16 cellular contexts compared by ENCODE assay signal in the genomic region with DNA sequence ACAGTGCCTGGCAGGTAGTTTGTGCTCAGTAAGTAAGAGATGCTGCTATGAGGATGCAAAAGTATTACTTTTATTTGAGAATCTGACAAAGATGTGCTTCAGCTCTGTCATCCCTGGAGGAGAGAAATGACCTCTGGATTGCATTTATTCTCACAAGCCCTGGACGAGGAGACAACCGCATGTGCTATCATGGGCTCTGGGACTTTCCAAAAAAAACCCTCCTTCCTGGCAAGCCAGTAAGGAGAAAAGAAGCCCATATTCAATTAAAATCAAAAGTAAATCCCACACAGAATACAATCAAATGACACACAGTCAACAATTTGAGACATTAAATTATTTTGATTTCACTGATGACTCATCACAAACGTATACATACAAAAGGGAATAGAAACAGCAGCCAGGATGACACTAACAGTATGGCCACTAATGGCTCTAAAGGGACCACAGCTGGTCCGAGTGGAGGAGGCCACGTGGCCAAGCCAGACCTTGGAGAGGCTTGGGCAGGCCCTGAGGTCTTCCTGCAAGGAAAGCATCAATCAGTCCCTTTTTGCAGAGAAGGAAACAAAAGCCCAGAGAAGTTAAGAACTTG. TPM values are rescaled to one million over a fixed set of nuclear protein-coding genes. Genes with fewer than 3 reads are reported as not detected.
A peak's percentile ranks its signal among the peaks of the same experiment; 100 is the strongest.
DNase-seq lines count a peak whose midpoint lies in the region; ATAC-seq and TF ChIP-seq lines count a peak whose summit lies in the region.
"Had no signal": no experiment of that assay in that cellular context is flagged by ENCODE, and none has a peak within 500 bp of the region (broad histone marks: within the 10 kb centered on the region; RNA-seq: fewer than 3 reads in every experiment).

No MANE protein-coding gene starts in this region.

- H3K4me1 ChIP-seq in right cardiac atrium (ENCODE audit: control insufficient read depth, insufficient read depth, low read length) (no peaks in the 10 kb centered on the region), skeletal muscle tissue (ENCODE audit: control insufficient read depth in 3 of 3, insufficient read depth in 3 of 3, low read length in 3 of 3) (peaks cover 13 to 50% (median 14%) of the 10 kb centered on the region in 3 donors), endodermal cell (ENCODE audit: control insufficient read depth, insufficient read depth, low read length) (peaks cover 5% of the 10 kb centered on the region)
- H3K4me1 ChIP-seq: breast epithelium had no signal

- H3K9ac ChIP-seq in skeletal muscle tissue (ENCODE audit: low read depth in 1 of 3, low read length in 3 of 3) (no peak overlapping the region), endodermal cell (ENCODE audit: extremely low read depth, low read length, poor library complexity, severe bottlenecking) (no peak overlapping the region)

- H3K36me3 ChIP-seq in skeletal muscle tissue (ENCODE audit: control insufficient read depth in 3 of 3, insufficient read depth in 3 of 3, low read length in 3 of 3) (peaks cover 0 to 2% (median 2%) of the 10 kb centered on the region in 3 donors), endodermal cell (ENCODE audit: control insufficient read depth, insufficient read depth, low read length) (no peaks in the 10 kb centered on the region)
- H3K36me3 ChIP-seq: breast epithelium, heart left ventricle had no signal

- intact Hi-C loops in Right ventricle myocardium inferior (cut with DNase I) (no loop called here), right cardiac atrium (cut with DNase I) (no loop called here)

- no peak overlapping the region for H3K27ac Mint-ChIP-seq in activated T-helper 17 cell treated with anti-CD3 and anti-CD28 coated beads, Interleukin-2, amount 50 U/mL, for 72 hours
- no peak overlapping the region for H3K27ac Mint-ChIP-seq in endodermal cell

- H3K27me3 ChIP-seq in right cardiac atrium (ENCODE audit: control insufficient read depth, insufficient read depth): no peaks in the 10 kb centered on the region
- no peaks in the 10 kb centered on the region for H3K27me3 ChIP-seq in skeletal muscle tissue (ENCODE audit: control insufficient read depth in 3 of 3, insufficient read depth in 3 of 3, low read length in 3 of 3)
- no peaks in the 10 kb centered on the region for H3K27me3 ChIP-seq in endodermal cell (ENCODE audit: control insufficient read depth, insufficient read depth, low read length, poor library complexity, severe bottlenecking)
- H3K27me3 ChIP-seq: breast epithelium, heart left ventricle had no signal

- H3K4me3 ChIP-seq in right cardiac atrium (ENCODE audit: low read length) (no peak overlapping the region), skeletal muscle tissue (ENCODE audit: low read length in 3 of 3) (no peak overlapping the region), endodermal cell (ENCODE audit: low read length) (no peak overlapping the region)
- H3K4me3 ChIP-seq: breast epithelium, heart left ventricle had no signal

- H3K27me3 Mint-ChIP-seq in activated T-helper 17 cell treated with anti-CD3 and anti-CD28 coated beads, Interleukin-2, amount 50 U/mL, for 72 hours: peaks cover 3% of the 10 kb centered on the region
- H3K27me3 Mint-ChIP-seq in endodermal cell (ENCODE audit: insufficient read depth): peaks cover 2% of the 10 kb centered on the region

- H3K27ac ChIP-seq in right cardiac atrium (ENCODE audit: low read length) (no peak overlapping the region), skeletal muscle tissue (ENCODE audit: low read depth, low read length) (peak overlapping the region; percentile 22), endodermal cell (ENCODE audit: low read depth, low read length) (no peak overlapping the region)
- H3K27ac ChIP-seq: breast epithelium had no signal

- H3K9me3 Mint-ChIP-seq in activated T-helper 17 cell treated with anti-CD3 and anti-CD28 coated beads, Interleukin-2, amount 50 U/mL, for 72 hours: no peaks in the 10 kb centered on the region
- H3K9me3 Mint-ChIP-seq in endodermal cell: no peaks in the 10 kb centered on the region

- peak overlapping the region; percentile 16 for H3K4me3 Mint-ChIP-seq in activated T-helper 17 cell treated with anti-CD3 and anti-CD28 coated beads, Interleukin-2, amount 50 U/mL, for 72 hours
- H3K4me3 Mint-ChIP-seq in endodermal cell: no peak overlapping the region

- DNase-seq in Right ventricle myocardium inferior (ENCODE audit: missing footprints): peak; percentile 25
- no peak for DNase-seq in right cardiac atrium
- peak; percentile 29 for DNase-seq in M059J (ENCODE audit: low read depth)
- DNase-seq in endodermal cell: no peak
- DNase-seq in epidermal melanocyte (ENCODE audit: insufficient read length, low spot score): no peak
- DNase-seq: activated naive CD4-positive, alpha-beta T cell treated with anti-CD3 and anti-CD28 coated beads, Interleukin-2, amount 50 U/mL, for 16 hours; AML-193; DMS79 treated with DMSO at 0.1 percent for 48 hours; heart left ventricle; NCI-H446 treated with DMSO at 0.1 percent for 48 hours; stimulated activated CD4-positive, alpha-beta T cell treated with anti-CD3 and anti-CD28 coated beads, Interleukin-1b, Interleukin-23, amount 100 ng/mL, for 48 hours; stimulated activated CD8-positive, alpha-beta memory T cell treated with anti-CD3 and anti-CD28 coated beads, Interleukin-4, amount 100 ng/mL, for 48 hours had no signal

- no peak for TF ChIP-seq CTCF in endodermal cell (conservative IDR thresholded peaks at IDR 0.05)

- peaks cover 23% of the 10 kb centered on the region for H3K4me1 Mint-ChIP-seq in activated T-helper 17 cell treated with anti-CD3 and anti-CD28 coated beads, Interleukin-2, amount 50 U/mL, for 72 hours
- H3K4me1 Mint-ChIP-seq in endodermal cell: peaks cover 9% of the 10 kb centered on the region

- WGBS in right cardiac atrium: 31% methylated on average over 5 of the region's 5 CpGs
- 88 to 90% methylated on average over 2 to 5 of the region's 5 CpGs for WGBS in endodermal cell (ENCODE audit: insufficient coverage in 1 of 2, insufficient read length in 1 of 2), 2 experiments

- no peak for ATAC-seq in Right ventricle myocardium inferior
- ATAC-seq in right cardiac atrium: no peak
- peak; percentile 41 for ATAC-seq in activated T-helper 17 cell treated with anti-CD3 and anti-CD28 coated beads, Interleukin-2, amount 50 U/mL, for 72 hours (replicated peaks)
- ATAC-seq in GM21723 (IDR thresholded peaks at IDR 0.05; ENCODE audit: unreplicated experiment): no peak

- H3K9me3 ChIP-seq in right cardiac atrium (ENCODE audit: control insufficient read depth, low read length) (no peaks in the 10 kb centered on the region), skeletal muscle tissue (ENCODE audit: control insufficient read depth in 3 of 3, low read length in 3 of 3) (no peaks in the 10 kb centered on the region), endodermal cell (ENCODE audit: control insufficient read depth, low read length) (no peaks in the 10 kb centered on the region)
- H3K9me3 ChIP-seq: breast epithelium, heart left ventricle had no signal

- no peaks in the 10 kb centered on the region for H3K36me3 Mint-ChIP-seq in activated T-helper 17 cell treated with anti-CD3 and anti-CD28 coated beads, Interleukin-2, amount 50 U/mL, for 72 hours (ENCODE audit: low read depth)
- peaks cover 1% of the 10 kb centered on the region for H3K36me3 Mint-ChIP-seq in endodermal cell (ENCODE audit: low read depth)

RNA-seq across cellular contexts. Expression of gene LRRC20, which starts 24.9 kb away (rescaled TPM):
- 60.1 TPM for total RNA-seq in Right ventricle myocardium inferior
- total RNA-seq in right cardiac atrium: 10 to 100 TPM; 17.7 to 46.4 (median 37.0) TPM
- 33.4 TPM for polyA plus RNA-seq in right cardiac atrium
- 17.8 and 21.4 TPM in 2 replicates for total RNA-seq in M059J (2014; rRNA removed; shearing (Covaris generic))
- 10 to 100 TPM in 1 of 2 donors, 1 to 10 TPM in 1; 4.9 to 10.7 TPM for total RNA-seq in activated T-helper 17 cell treated with anti-CD3 and anti-CD28 coated beads, Interleukin-2, amount 50 U/mL, for 72 hours
- 10.4 TPM for total RNA-seq in skeletal muscle tissue
- total RNA-seq in endodermal cell: 10 to 100 TPM; 12.9 to 23.0 TPM
- polyA plus RNA-seq in endodermal cell (2013, experiment 1 of 2): 29.4 TPM
- polyA plus RNA-seq in endodermal cell (2013, experiment 2 of 2): 29.1 TPM

RNA-seq across cellular contexts. Expression of gene EIF4EBP2, which starts 46.4 kb away (rescaled TPM):
- total RNA-seq in Right ventricle myocardium inferior (91.6 TPM), right cardiac atrium (10 to 100 TPM; 69.7 to 91.1 (median 78.0) TPM), skeletal muscle tissue (39.7 TPM), endodermal cell (100 to 1,000 TPM; 103 to 119 TPM)
- 29.6 TPM for polyA plus RNA-seq in right cardiac atrium
- 33.9 and 46.0 TPM in 2 replicates for total RNA-seq in M059J (2014; rRNA removed; shearing (Covaris generic))
- 10 to 100 TPM; 16.1 to 29.0 TPM for total RNA-seq in activated T-helper 17 cell treated with anti-CD3 and anti-CD28 coated beads, Interleukin-2, amount 50 U/mL, for 72 hours
- polyA plus RNA-seq in endodermal cell (2013, experiment 1 of 2): 85.9 TPM
- 81.0 TPM for polyA plus RNA-seq in endodermal cell (2013, experiment 2 of 2)

Comparison
In these comparisons a context has a peak if more than half of its experiments do, and no peak if none do; other contexts are left out.
1. DNase-seq: peak in Right ventricle myocardium inferior (single experiment) and M059J (single experiment); none in right cardiac atrium (0 of 3), endodermal cell (single experiment) and epidermal melanocyte (single experiment).